In the genomic region with DNA sequence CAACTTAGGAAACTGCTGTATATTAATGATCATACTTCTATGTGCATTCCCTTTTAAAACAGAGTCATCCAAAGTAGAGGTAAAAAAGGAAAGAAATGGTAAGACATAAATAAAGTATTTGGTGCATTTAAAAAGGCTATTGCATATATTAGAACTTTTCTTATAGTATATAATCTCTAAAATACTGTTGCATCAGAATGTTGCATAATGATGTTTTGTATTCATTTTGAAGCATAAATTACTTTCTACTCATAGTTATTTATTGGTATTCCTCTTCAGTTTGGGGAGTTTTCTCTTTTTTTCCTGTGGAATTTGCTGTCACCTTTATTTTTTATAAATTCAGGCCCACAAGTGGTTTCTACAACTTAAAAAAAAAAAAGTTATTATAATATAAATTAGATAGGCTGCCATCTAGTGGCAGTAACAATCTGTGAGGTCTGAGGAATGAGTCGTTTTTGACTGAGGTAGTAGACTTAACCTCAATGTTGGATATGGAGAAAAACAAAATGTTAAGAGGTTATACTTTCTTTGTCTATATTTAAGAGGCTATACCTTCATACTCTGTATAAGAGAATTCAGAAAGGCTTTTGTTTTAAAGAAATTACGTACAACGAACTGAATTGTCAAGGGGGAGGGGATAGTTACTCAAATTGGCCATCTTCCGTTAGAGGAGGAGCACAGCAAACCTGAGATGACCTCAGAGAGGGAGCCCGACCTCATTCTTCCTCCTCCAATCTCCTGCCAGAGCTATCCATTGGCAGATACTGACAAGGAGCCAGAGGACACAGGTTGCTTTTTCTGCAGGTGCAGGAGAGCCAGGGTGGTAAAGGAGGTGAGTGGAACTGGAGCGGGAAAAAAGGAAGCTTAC, we compare ENCODE assay signal across 8 cellular contexts. TPM values are rescaled to one million over a fixed set of nuclear protein-coding genes. Genes with fewer than 3 reads are reported as not detected.
DNase-seq lines count a peak whose midpoint lies in the region; ATAC-seq, FAIRE-seq and TF ChIP-seq lines count a peak whose summit lies in the region.

No MANE protein-coding gene starts in this region.

- peak; percentile 86 for ATAC-seq in HG02884 (IDR thresholded peaks at IDR 0.05; ENCODE audit: unreplicated experiment)
- ATAC-seq in GM12878: peak; percentile 88
- peak; percentile 56 for ATAC-seq in stimulated activated effector memory CD8-positive, alpha-beta T cell treated with anti-CD3 and anti-CD28 coated beads, Interleukin-12 subunit alpha, Interleukin-12 subunit beta, amount 100 ng/mL, for 72 hours
- no peak for ATAC-seq in GM19463 (IDR thresholded peaks at IDR 0.05; ENCODE audit: unreplicated experiment)

- no peak overlapping the region for H3K27ac ChIP-seq in GM12878 (ENCODE audit: control insufficient read depth, insufficient read depth)

- POLR2A ChIA-PET in GM12878 (lab: Charles Lee): no interaction called here

- no TSS peak for BruUV-seq in GM12878 (replicated peaks; lab: Mats Ljungman, UMichigan)

- no peaks in the 10 kb centered on the region for H3K9me3 Mint-ChIP-seq in stimulated activated effector memory CD8-positive, alpha-beta T cell treated with anti-CD3 and anti-CD28 coated beads, Interleukin-12 subunit alpha, Interleukin-12 subunit beta, amount 100 ng/mL, for 72 hours

- no peak overlapping the region for H3K9ac ChIP-seq in GM12878 (ENCODE audit: control insufficient read depth, insufficient read depth, low read length)
- no peak overlapping the region for H3K9ac ChIP-seq in iPS-15b (ENCODE audit: low read depth, low read length)

- no peaks in the 10 kb centered on the region for H3K4me1 Mint-ChIP-seq in stimulated activated effector memory CD8-positive, alpha-beta T cell treated with anti-CD3 and anti-CD28 coated beads, Interleukin-12 subunit alpha, Interleukin-12 subunit beta, amount 100 ng/mL, for 72 hours

- no peak overlapping the region for H3K27ac Mint-ChIP-seq in stimulated activated effector memory CD8-positive, alpha-beta T cell treated with anti-CD3 and anti-CD28 coated beads, Interleukin-12 subunit alpha, Interleukin-12 subunit beta, amount 100 ng/mL, for 72 hours

- H3K4me3 ChIP-seq in GM12878 (no peak overlapping the region), iPS-15b (ENCODE audit: low read depth, low read length) (peak overlapping the region; percentile 31)

- H3K36me3 ChIP-seq in GM12878 (ENCODE audit: control insufficient read depth in 2 of 2, insufficient read depth in 2 of 2, low read length in 1 of 2) (no peaks in the 10 kb centered on the region), iPS-15b (ENCODE audit: control insufficient read depth, insufficient read depth, low read length) (no peaks in the 10 kb centered on the region)

- SMC1A ChIA-PET in GM12878 (lab: Charles Lee; ENCODE audit: uncharacterized antibody, unreplicated experiment): interaction anchor here (0.8 to 5.4 kb wide), 8 partner anchors 13 to 377 kb away, joined by 3 to 66 read pairs (median 3); partner anchors contain the start of genes ANKAR and ASNSD1

- no peak overlapping the region for H3K4me3 Mint-ChIP-seq in stimulated activated effector memory CD8-positive, alpha-beta T cell treated with anti-CD3 and anti-CD28 coated beads, Interleukin-12 subunit alpha, Interleukin-12 subunit beta, amount 100 ng/mL, for 72 hours

- no peak overlapping the region for H3K4me2 ChIP-seq in GM12878 (ENCODE audit: control insufficient read depth, insufficient read depth)

- H2AFZ ChIP-seq in GM12878 (ENCODE audit: control insufficient read depth, low read depth, low read length): no peak overlapping the region

- in situ Hi-C loops in GM12878 (cut with MboI): no loop called here

- no peaks in the 10 kb centered on the region for H3K9me3 ChIP-seq in GM12878 (replicated peaks; ENCODE audit: control insufficient read depth, insufficient read depth, low read length)
- no peaks in the 10 kb centered on the region for H3K9me3 ChIP-seq in iPS-15b (ENCODE audit: control insufficient read depth, insufficient read depth, low read length)

- TF ChIP-seq RAD21 in GM12878 (IDR thresholded peaks at IDR 0.05; ENCODE audit: insufficient read depth, low read depth, low read length): peak; percentile 44

- intact Hi-C loops in GM12878 (cut with micrococcal nuclease; ENCODE audit: unreplicated experiment): loop anchor here (1.0 to 2.0 kb wide), 2 partner anchors 23 to 37 kb away; partner anchors contain the start of genes ANKAR and ASNSD1

- peak; percentile 35 to 49 (median 37); a peak in 5 of 6 replicates for TF ChIP-seq CTCF in GM12878 (IDR thresholded peaks at IDR 0.05 in 2 of 3, conservative IDR thresholded peaks at IDR 0.05 in 1 of 3; ENCODE audit: control insufficient read depth in 2 of 3, extremely low read depth in 1 of 3, insufficient read depth in 1 of 3, low read depth in 3 of 3, low read length in 3 of 3)

- WGBS in GM12878 (ENCODE audit: insufficient coverage, insufficient replicate concordance, low lambda C conversion rate, missing lambda C conversion rate): 35% methylated on average over 6 of the region's 6 CpGs

- H3K4me1 ChIP-seq in GM12878 (ENCODE audit: control insufficient read depth, insufficient read depth, low read length) (no peaks in the 10 kb centered on the region), iPS-15b (ENCODE audit: control insufficient read depth, insufficient read depth, low read length) (no peaks in the 10 kb centered on the region)

- no peaks in the 10 kb centered on the region for H3K36me3 Mint-ChIP-seq in stimulated activated effector memory CD8-positive, alpha-beta T cell treated with anti-CD3 and anti-CD28 coated beads, Interleukin-12 subunit alpha, Interleukin-12 subunit beta, amount 100 ng/mL, for 72 hours

- no peak for FAIRE-seq in GM12878 (lab: Jason Lieb, UNC)

- H4K20me1 ChIP-seq in GM12878 (ENCODE audit: control insufficient read depth, insufficient read depth): no peaks in the 10 kb centered on the region

- TF ChIP-seq EP300 in GM12878 (IDR thresholded peaks at IDR 0.05; ENCODE audit: borderline replicate concordance in 1 of 2, control insufficient read depth in 1 of 2, low read depth in 2 of 2, low read length in 2 of 2): no peak

- CTCF ChIA-PET in GM12878 (lab: Yijun Ruan, JAX): interaction anchor here (0.7 to 5.2 kb wide), 16 partner anchors 7 to 374 kb away, joined by 3 to 95 read pairs (median 5); partner anchors contain the start of genes ANKAR, ASNSD1 and OSGEPL1

- H3K79me2 ChIP-seq in GM12878 (ENCODE audit: control insufficient read depth, insufficient read depth, low read length): no peaks in the 10 kb centered on the region

- RAD21 ChIA-PET in GM12878 (lab: Charles Lee; ENCODE audit: unreplicated experiment): interaction anchor here (0.9 to 1.3 kb wide), 3 partner anchors 25 to 39 kb away, joined by 4 to 8 read pairs (median 6); no protein-coding TSS in a partner anchor

- TF ChIP-seq POLR2A in GM12878 (IDR thresholded peaks at IDR 0.05; ENCODE audit: low read depth, low read length): no peak

- peak; percentile 38 for DNase-seq in activated gamma-delta T cell treated with Interleukin-2 at 50 U/mL for 16 hours
- DNase-seq in activated gamma-delta T cell (lab: John Stamatoyannopoulos, UW): no peak
- DNase-seq in OCI-M1 (lab: John Stamatoyannopoulos, UW): peak; percentile 85
- no peak for DNase-seq in GM12878 (ENCODE audit: low read depth, low spot score)
- no peak for DNase-seq in stimulated activated effector memory CD8-positive, alpha-beta T cell treated with anti-CD3 and anti-CD28 coated beads, Interleukin-12 subunit alpha, Interleukin-12 subunit beta, amount 100 ng/mL, for 72 hours (ENCODE audit: low spot score in 2 of 2)

- H3K27me3 ChIP-seq in GM12878 (replicated peaks in 1 of 2; ENCODE audit: control insufficient read depth in 2 of 2, insufficient read depth in 2 of 2, low read length in 1 of 2) (no peaks in the 10 kb centered on the region), iPS-15b (ENCODE audit: control insufficient read depth, insufficient read depth, low read length) (no peaks in the 10 kb centered on the region)

TF ChIP-seq in GM12878, 131 proteins besides CTCF, POLR2A, EP300 and RAD21 (continues in another document):
- TF ChIP-seq CBFB (IDR thresholded peaks at IDR 0.05; ENCODE audit: low read depth): no peak

RNA-seq across cellular contexts. Expression of gene ANKAR, which starts 23.8 kb away (rescaled TPM):
- total RNA-seq in GM12878 (2013; cell fraction: nucleolus; rRNA removed): 19.2 and 21.8 TPM in 2 replicates
- total RNA-seq in GM12878 (2014; rRNA removed) (3.9 and 4.1 TPM in 2 replicates), GM12878 (2014; rRNA removed; fragmentation: Illumina TruSeq; extraction: Trizol) (4.2 and 5.2 TPM in 2 replicates), GM12878 (2021) (1.7 and 2.0 TPM in 2 replicates)
- 0.87 TPM for polyA plus RNA-seq in GM12878 (2011; ENCODE audit: low read depth)
- polyA plus RNA-seq in GM12878 (2011; rRNA removed) (1.7 and 2.4 TPM in 2 replicates), GM12878 (2014; fragmentation: Illumina TruSeq; extraction: Trizol) (2.4 and 2.5 TPM in 2 replicates), GM12878 (2014; fragmentation: Nextera tagmentation; extraction: Ambion mirVana) (1 to 10 TPM; 1.3 to 2.9 TPM), GM12878 (2014; rRNA removed) (2.9 and 3.0 TPM in 2 replicates), GM12878 (2016; fragmentation: Nextera tagmentation; extraction: Ambion mirVana) (1 to 10 TPM; 1.9 to 3.3 TPM)
- polyA plus RNA-seq in GM12878 (2011; cell fraction: cytosol; rRNA removed): 0.33 and 0.67 TPM in 2 replicates
- 1.4 and 1.5 TPM in 2 replicates for polyA plus RNA-seq in GM12878 (2011; cell fraction: nucleus; rRNA removed)
- polyA plus RNA-seq in GM12878 (2012): 1.5 and 1.7 TPM in 2 replicates
- 2.3 and 2.5 TPM in 2 replicates for polyA minus RNA-seq in GM12878 (2011; rRNA and poly(A)+ RNA removed)
- polyA minus RNA-seq in GM12878 (2011; cell fraction: cytosol; rRNA and poly(A)+ RNA removed): 0.40 and 1.4 TPM in 2 replicates
- polyA minus RNA-seq in GM12878 (2011; cell fraction: nucleus; rRNA and poly(A)+ RNA removed): 2.9 and 5.5 TPM in 2 replicates

RNA-seq across cellular contexts. Expression of gene ASNSD1, which starts 37.0 kb away (rescaled TPM):
- total RNA-seq in GM12878 (2013; cell fraction: nucleolus; rRNA removed): 26.2 and 27.2 TPM in 2 replicates
- total RNA-seq in GM12878 (2014; rRNA removed): 48.0 and 58.4 TPM in 2 replicates
- total RNA-seq in GM12878 (2014; rRNA removed; fragmentation: Illumina TruSeq; extraction: Trizol): 71.5 and 79.3 TPM in 2 replicates
- 39.5 and 43.2 TPM in 2 replicates for total RNA-seq in GM12878 (2021)
- 42.4 TPM for polyA plus RNA-seq in GM12878 (2011; ENCODE audit: low read depth)
- polyA plus RNA-seq in GM12878 (2011; rRNA removed): 39.1 and 63.6 TPM in 2 replicates
- 12.1 and 12.3 TPM in 2 replicates for polyA plus RNA-seq in GM12878 (2011; cell fraction: cytosol; rRNA removed)
- polyA plus RNA-seq in GM12878 (2011; cell fraction: nucleus; rRNA removed): 16.0 and 17.7 TPM in 2 replicates
- polyA plus RNA-seq in GM12878 (2012): 32.1 and 32.6 TPM in 2 replicates
- polyA plus RNA-seq in GM12878 (2014; fragmentation: Illumina TruSeq; extraction: Trizol): 89.8 and 119 TPM in 2 replicates
- polyA plus RNA-seq in GM12878 (2014; fragmentation: Nextera tagmentation; extraction: Ambion mirVana): 10 to 100 TPM; 70.1 to 74.1 TPM
- polyA plus RNA-seq in GM12878 (2014; rRNA removed): 37.6 and 42.6 TPM in 2 replicates
- 10 to 100 TPM; 77.4 to 82.1 TPM for polyA plus RNA-seq in GM12878 (2016; fragmentation: Nextera tagmentation; extraction: Ambion mirVana)
- polyA minus RNA-seq in GM12878 (2011; rRNA and poly(A)+ RNA removed): 24.7 and 31.5 TPM in 2 replicates
- 21.3 and 31.0 TPM in 2 replicates for polyA minus RNA-seq in GM12878 (2011; cell fraction: cytosol; rRNA and poly(A)+ RNA removed)
- polyA minus RNA-seq in GM12878 (2011; cell fraction: nucleus; rRNA and poly(A)+ RNA removed): 13.3 and 16.4 TPM in 2 replicates

Comparison
In these comparisons a context has a peak if more than half of its experiments do, and no peak if none do; other contexts are left out.
1. DNase-seq: peak in activated gamma-delta T cell treated with Interleukin-2 at 50 U/mL for 16 hours (single experiment) and OCI-M1 (single experiment); none in activated gamma-delta T cell (single experiment), GM12878 (single experiment) and stimulated activated effector memory CD8-positive, alpha-beta T cell treated with anti-CD3 and anti-CD28 coated beads, Interleukin-12 subunit alpha, Interleukin-12 subunit beta, amount 100 ng/mL, for 72 hours (0 of 2).